ENCODE assay signal across 9 cellular contexts in genomic region chr11:19459240-19459639, GRCh38.
"Had no signal": no experiment of that assay in that cellular context is flagged by ENCODE, and none has a peak within 500 bp of the region (broad histone marks: within the 10 kb centered on the region; RNA-seq: fewer than 3 reads in every experiment).

No MANE protein-coding gene starts in this region.

- ATAC-seq: HCT116, HepG2 had no signal

- DNase-seq: GM23248, GOT3, H7, HFFc6, KG1 had no signal

- H3K27ac ChIP-seq: GM23248, HL-60 had no signal

- H3K36me3 ChIP-seq: HAP-1 had no signal

- H3K9ac ChIP-seq: GM23248 had no signal

- H3K4me3 ChIP-seq: GM23248, HAP-1 had no signal

- FAIRE-seq: HepG2 had no signal

- H3K9me3 ChIP-seq: HAP-1 had no signal

- H2AFZ ChIP-seq: GM23248 had no signal
